1 cellular context compared by ENCODE assay signal in the genomic region with DNA sequence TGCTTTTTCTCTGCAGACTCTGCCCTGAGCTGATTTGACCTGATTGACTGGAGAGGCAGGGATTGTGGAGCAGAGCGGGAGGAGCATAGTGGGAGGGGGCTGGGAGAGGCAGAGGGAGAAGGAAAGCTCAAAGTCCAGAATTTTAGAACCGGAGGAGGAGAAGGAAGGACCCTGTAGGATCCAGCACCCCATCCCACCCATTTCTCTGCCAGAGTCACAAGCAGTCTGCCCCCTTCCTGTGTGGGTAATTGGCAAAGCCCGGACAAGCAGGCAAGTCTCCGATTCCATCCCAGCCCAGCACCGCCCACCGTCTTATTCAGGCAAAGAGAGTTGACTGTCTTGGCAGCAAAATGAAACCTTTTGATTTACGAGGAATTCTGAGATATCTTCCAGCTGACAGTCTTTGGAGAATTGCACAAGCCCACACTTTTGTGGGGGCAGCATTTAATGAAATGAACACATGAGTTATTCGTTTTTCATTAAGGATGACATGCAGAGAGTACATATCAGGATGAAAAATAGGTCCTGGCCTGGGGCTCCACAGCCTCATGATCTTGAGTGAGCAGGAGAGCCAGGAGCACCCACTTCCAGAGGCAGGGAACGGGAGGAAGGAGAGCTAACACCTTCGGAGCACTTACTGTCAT.
TF ChIP-seq lines count a peak whose summit lies in the region.

No MANE protein-coding gene starts in this region.

TF ChIP-seq in GM23338, 12 proteins besides CTCF, POLR2A, EP300 and RAD21 (continued from another document):
- TF ChIP-seq, protein P1, sequence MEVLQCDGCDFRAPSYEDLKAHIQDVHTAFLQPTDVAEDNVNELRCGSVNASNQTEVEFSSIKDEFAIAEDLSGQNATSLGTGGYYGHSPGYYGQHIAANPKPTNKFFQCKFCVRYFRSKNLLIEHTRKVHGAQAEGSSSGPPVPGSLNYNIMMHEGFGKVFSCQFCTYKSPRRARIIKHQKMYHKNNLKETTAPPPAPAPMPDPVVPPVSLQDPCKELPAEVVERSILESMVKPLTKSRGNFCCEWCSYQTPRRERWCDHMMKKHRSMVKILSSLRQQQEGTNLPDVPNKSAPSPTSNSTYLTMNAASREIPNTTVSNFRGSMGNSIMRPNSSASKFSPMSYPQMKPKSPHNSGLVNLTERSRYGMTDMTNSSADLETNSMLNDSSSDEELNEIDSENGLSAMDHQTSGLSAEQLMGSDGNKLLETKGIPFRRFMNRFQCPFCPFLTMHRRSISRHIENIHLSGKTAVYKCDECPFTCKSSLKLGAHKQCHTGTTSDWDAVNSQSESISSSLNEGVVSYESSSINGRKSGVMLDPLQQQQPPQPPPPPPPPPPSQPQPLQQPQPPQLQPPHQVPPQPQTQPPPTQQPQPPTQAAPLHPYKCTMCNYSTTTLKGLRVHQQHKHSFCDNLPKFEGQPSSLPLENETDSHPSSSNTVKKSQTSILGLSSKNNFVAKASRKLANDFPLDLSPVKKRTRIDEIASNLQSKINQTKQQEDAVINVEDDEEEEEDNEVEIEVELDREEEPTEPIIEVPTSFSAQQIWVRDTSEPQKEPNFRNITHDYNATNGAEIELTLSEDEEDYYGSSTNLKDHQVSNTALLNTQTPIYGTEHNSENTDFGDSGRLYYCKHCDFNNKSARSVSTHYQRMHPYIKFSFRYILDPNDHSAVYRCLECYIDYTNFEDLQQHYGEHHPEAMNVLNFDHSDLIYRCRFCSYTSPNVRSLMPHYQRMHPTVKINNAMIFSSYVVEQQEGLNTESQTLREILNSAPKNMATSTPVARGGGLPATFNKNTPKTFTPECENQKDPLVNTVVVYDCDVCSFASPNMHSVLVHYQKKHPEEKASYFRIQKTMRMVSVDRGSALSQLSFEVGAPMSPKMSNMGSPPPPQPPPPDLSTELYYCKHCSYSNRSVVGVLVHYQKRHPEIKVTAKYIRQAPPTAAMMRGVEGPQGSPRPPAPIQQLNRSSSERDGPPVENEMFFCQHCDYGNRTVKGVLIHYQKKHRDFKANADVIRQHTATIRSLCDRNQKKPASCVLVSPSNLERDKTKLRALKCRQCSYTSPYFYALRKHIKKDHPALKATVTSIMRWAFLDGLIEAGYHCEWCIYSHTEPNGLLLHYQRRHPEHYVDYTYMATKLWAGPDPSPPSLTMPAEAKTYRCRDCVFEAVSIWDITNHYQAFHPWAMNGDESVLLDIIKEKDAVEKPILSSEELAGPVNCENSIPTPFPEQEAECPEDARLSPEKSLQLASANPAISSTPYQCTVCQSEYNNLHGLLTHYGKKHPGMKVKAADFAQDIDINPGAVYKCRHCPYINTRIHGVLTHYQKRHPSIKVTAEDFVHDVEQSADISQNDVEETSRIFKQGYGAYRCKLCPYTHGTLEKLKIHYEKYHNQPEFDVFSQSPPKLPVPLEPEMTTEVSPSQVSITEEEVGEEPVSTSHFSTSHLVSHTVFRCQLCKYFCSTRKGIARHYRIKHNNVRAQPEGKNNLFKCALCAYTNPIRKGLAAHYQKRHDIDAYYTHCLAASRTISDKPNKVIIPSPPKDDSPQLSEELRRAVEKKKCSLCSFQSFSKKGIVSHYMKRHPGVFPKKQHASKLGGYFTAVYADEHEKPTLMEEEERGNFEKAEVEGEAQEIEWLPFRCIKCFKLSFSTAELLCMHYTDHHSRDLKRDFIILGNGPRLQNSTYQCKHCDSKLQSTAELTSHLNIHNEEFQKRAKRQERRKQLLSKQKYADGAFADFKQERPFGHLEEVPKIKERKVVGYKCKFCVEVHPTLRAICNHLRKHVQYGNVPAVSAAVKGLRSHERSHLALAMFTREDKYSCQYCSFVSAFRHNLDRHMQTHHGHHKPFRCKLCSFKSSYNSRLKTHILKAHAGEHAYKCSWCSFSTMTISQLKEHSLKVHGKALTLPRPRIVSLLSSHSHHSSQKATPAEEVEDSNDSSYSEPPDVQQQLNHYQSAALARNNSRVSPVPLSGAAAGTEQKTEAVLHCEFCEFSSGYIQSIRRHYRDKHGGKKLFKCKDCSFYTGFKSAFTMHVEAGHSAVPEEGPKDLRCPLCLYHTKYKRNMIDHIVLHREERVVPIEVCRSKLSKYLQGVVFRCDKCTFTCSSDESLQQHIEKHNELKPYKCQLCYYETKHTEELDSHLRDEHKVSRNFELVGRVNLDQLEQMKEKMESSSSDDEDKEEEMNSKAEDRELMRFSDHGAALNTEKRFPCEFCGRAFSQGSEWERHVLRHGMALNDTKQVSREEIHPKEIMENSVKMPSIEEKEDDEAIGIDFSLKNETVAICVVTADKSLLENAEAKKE (CRISPR knock-in tag; IDR thresholded peaks at IDR 0.05) = no peak
- TF ChIP-seq POLR2AphosphoS5 (IDR thresholded peaks at IDR 0.05; ENCODE audit: low read depth) = no peak
